ENCODE assay signal across 18 cellular contexts in genomic region chr2:178295115-178295514, GRCh38.
DNase-seq lines count a peak whose midpoint lies in the region; ATAC-seq, FAIRE-seq and TF ChIP-seq lines count a peak whose summit lies in the region.
"Had no signal": no experiment of that assay in that cellular context is flagged by ENCODE, and none has a peak within 500 bp of the region (broad histone marks: within the 10 kb centered on the region; RNA-seq: fewer than 3 reads in every experiment).

No MANE protein-coding gene starts in this region.

- peak in 1 of 2 donors; percentile 36 for TF ChIP-seq RAD21 in liver (IDR thresholded peaks at IDR 0.05)

- H3K27ac ChIP-seq in kidney (ENCODE audit: low read depth in 2 of 2, low read length in 2 of 2) (no peak overlapping the region), liver (ENCODE audit: low read depth in 1 of 2, low read length in 2 of 2) (no peak overlapping the region), small intestine (ENCODE audit: low read depth in 1 of 2, low read length in 1 of 2) (no peak overlapping the region)
- H3K27ac ChIP-seq: SK-N-MC had no signal

- H3K9ac ChIP-seq in kidney (ENCODE audit: low read length in 2 of 2) (no peak overlapping the region), liver (ENCODE audit: low read depth in 1 of 2, low read length in 2 of 2) (no peak overlapping the region)

- no peak for ATAC-seq in HG03460 (IDR thresholded peaks at IDR 0.05; ENCODE audit: unreplicated experiment)
- ATAC-seq: HCT116 had no signal

- H3K4me1 ChIP-seq in kidney (ENCODE audit: control insufficient read depth in 1 of 2, insufficient read depth in 1 of 2, low read depth in 1 of 2, low read length in 2 of 2) (no peaks in the 10 kb centered on the region), liver (ENCODE audit: control insufficient read depth in 4 of 4, insufficient read depth in 4 of 4, low read length in 3 of 4) (peaks cover 0 to 19% (median 4%) of the 10 kb centered on the region in 4 donors), small intestine (ENCODE audit: control insufficient read depth in 2 of 2, insufficient read depth in 1 of 2, low read depth in 1 of 2, low read length in 1 of 2) (no peaks in the 10 kb centered on the region)

- DNase-seq in NAMALWA (ENCODE audit: low spot score) (peak; percentile 3), kidney (no peak), small intestine (peak; percentile 60), activated T-cell treated with anti-CD3 and anti-CD28 coated beads for 4 hours (no peak), occipital lobe (lab: John Stamatoyannopoulos, UW) (no peak)
- DNase-seq: GF-D8; GOT3; Karpas-422; NCI-H1092; NCI-H146; NCI-H2081; NCI-H2171 treated with DMSO at 0.1 percent for 48 hours; NK-92 treated with Interleukin-12 subunit alpha and Interleukin-12 subunit beta, amount 100 ng/mL, for 24 hours; Right ventricle myocardium superior had no signal

- FAIRE-seq in kidney (lab: Jason Lieb, UNC) (peak; percentile 72), small intestine (lab: Jason Lieb, UNC) (no peak)

- H3K9me3 ChIP-seq in kidney (ENCODE audit: control insufficient read depth in 1 of 2, low read length in 2 of 2) (no peaks in the 10 kb centered on the region), liver (ENCODE audit: control insufficient read depth in 4 of 4, low read length in 3 of 4) (no peaks in the 10 kb centered on the region), small intestine (ENCODE audit: control insufficient read depth, low read depth) (no peaks in the 10 kb centered on the region)

- no peak overlapping the region for H3K4me3 ChIP-seq in kidney (ENCODE audit: low read length in 2 of 2)
- H3K4me3 ChIP-seq in liver (ENCODE audit: low read depth in 1 of 3, low read length in 3 of 3), result no peak overlapping the region
- H3K4me3 ChIP-seq in small intestine (ENCODE audit: low read depth in 1 of 2, low read length in 2 of 2), result no peak overlapping the region
- H3K4me3 ChIP-seq: SK-N-MC had no signal

- intact Hi-C loops in kidney (cut with DNase I), result no loop called here

- no peaks in the 10 kb centered on the region for H3K27me3 ChIP-seq in liver (ENCODE audit: control insufficient read depth in 4 of 4, insufficient read depth in 4 of 4, low read length in 3 of 4)
- H3K27me3 ChIP-seq in small intestine (ENCODE audit: control insufficient read depth in 2 of 2, insufficient read depth in 2 of 2, low read length in 2 of 2), result no peaks in the 10 kb centered on the region

- WGBS in liver, result 47% methylated on average over 4 of the region's 4 CpGs
- WGBS in small intestine, 3 donors, result 29 to 73% (median 39%) methylated on average over 4 of the region's 4 CpGs

- H3K36me3 ChIP-seq in kidney (ENCODE audit: control insufficient read depth in 1 of 2, insufficient read depth in 2 of 2, low read length in 2 of 2) (no peaks in the 10 kb centered on the region), liver (ENCODE audit: control insufficient read depth in 4 of 4, insufficient read depth in 3 of 4, low read depth in 1 of 4, low read length in 3 of 4) (no peaks in the 10 kb centered on the region), small intestine (ENCODE audit: control insufficient read depth in 2 of 2, insufficient read depth in 2 of 2, low read length in 2 of 2) (no peaks in the 10 kb centered on the region)

- TF ChIP-seq CTCF in kidney (IDR thresholded peaks at IDR 0.05; ENCODE audit: borderline replicate concordance, extremely low read depth, insufficient read depth) (no peak), liver (IDR thresholded peaks at IDR 0.05; ENCODE audit: low read depth, low read length, missing input control) (no peak)

TF ChIP-seq in liver, 16 proteins besides CTCF, POLR2A, EP300 and RAD21:
- TF ChIP-seq SP1 (IDR thresholded peaks at IDR 0.05), result peak; percentile 23
- no peak for TF ChIP-seq ZBTB33 (IDR thresholded peaks at IDR 0.05)
- peak; percentile 27 to 74 for TF ChIP-seq HNF4A (conservative IDR thresholded peaks at IDR 0.05)
- no peak for TF ChIP-seq RXRA (IDR thresholded peaks at IDR 0.05)
- TF ChIP-seq JUND (IDR thresholded peaks at IDR 0.05), result peak in 1 of 2 donors; percentile 15
- TF ChIP-seq REST (IDR thresholded peaks at IDR 0.05), result no peak
- TF ChIP-seq YY1 (IDR thresholded peaks at IDR 0.05), result no peak
- TF ChIP-seq EGR1 (IDR thresholded peaks at IDR 0.05; ENCODE audit: low read depth in 2 of 2), result no peak

Comparison
In these comparisons a context has a peak if more than half of its experiments do, and no peak if none do; other contexts are left out.
1. DNase-seq: peak in NAMALWA (single experiment) and small intestine (single experiment); none in kidney (single experiment), activated T-cell treated with anti-CD3 and anti-CD28 coated beads for 4 hours (single experiment) and occipital lobe (single experiment).